Comparison of ENCODE assay signal across 8 cellular contexts in genomic region chr9:91422832-91423711, GRCh38. TPM values are rescaled to one million over a fixed set of nuclear protein-coding genes. Genes with fewer than 3 reads are reported as not detected.
DNase-seq lines count a peak whose midpoint lies in the region; ATAC-seq lines count a peak whose summit lies in the region.

No MANE protein-coding gene starts in this region.

- intact Hi-C loops in left ventricle myocardium superior (cut with micrococcal nuclease): loop anchor here (5.0 kb wide), 1 partner anchor 61 kb away; the partner anchor contains the start of gene AUH
- intact Hi-C loops in posterior vena cava (cut with DNase I): loop anchor here (10.0 kb wide), 2 partner anchors 308 to 328 kb away; no protein-coding TSS in a partner anchor

- ATAC-seq in GM21367 (IDR thresholded peaks at IDR 0.05; ENCODE audit: unreplicated experiment): peak; percentile 21
- peak; percentile 20 for ATAC-seq in left ventricle myocardium superior

- peak; percentile 82 for DNase-seq in DMS 273 (lab: John Stamatoyannopoulos, UW; ENCODE audit: unreplicated experiment)
- peak; percentile 65 for DNase-seq in HT1080 (ENCODE audit: low read depth)
- DNase-seq in SW 1271 (lab: John Stamatoyannopoulos, UW): peak; percentile 41 to 54
- peak; percentile 25 for DNase-seq in amniotic stem cell (lab: John Stamatoyannopoulos, UW)
- DNase-seq in left ventricle myocardium superior: peak; percentile 76
- peak; percentile 90 for DNase-seq in posterior vena cava (ENCODE audit: low spot score)
- DNase-seq in T1000 (lab: John Stamatoyannopoulos, UW): no peak

RNA-seq across cellular contexts. Expression of gene NFIL3, which starts 0.6 kb away (rescaled TPM):
- 5.9 and 6.1 TPM in 2 replicates for total RNA-seq in HT1080 (2014; rRNA removed; shearing (Covaris generic))
- 10.5 and 14.6 TPM in 2 replicates for polyA plus RNA-seq in HT1080 (2015; cell fraction: cytosol; rRNA removed)
- 13.4 and 15.3 TPM in 2 replicates for polyA plus RNA-seq in HT1080 (2015; cell fraction: nucleus; rRNA removed)
- total RNA-seq in left ventricle myocardium superior: 19.6 TPM
- total RNA-seq in posterior vena cava: 10 to 100 TPM; 38.9 to 73.7 TPM
